24 cellular contexts compared by ENCODE assay signal in the genomic region with DNA sequence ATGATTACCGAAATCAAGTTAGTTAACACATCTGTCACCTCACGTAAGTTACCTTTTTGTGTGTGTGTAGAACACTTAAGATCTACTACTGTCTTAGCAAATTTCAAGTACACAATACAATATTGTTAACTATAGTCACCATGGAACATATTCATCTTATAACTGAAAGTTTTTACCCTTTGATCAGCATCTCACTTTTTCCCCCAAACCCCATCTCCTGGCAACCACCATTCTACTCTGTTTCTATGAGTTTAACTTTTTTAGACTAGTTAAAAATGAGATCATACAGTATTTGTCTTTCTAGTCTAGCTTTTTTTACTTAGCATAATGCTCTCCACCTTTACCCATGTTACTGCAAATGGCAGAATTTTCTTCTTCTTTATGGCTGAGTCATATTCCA.
"Had no signal": no experiment of that assay in that cellular context is flagged by ENCODE, and none has a peak within 500 bp of the region (broad histone marks: within the 10 kb centered on the region; RNA-seq: fewer than 3 reads in every experiment).

No MANE protein-coding gene starts in this region.

- H3K27me3 Mint-ChIP-seq: naive thymus-derived CD4-positive, alpha-beta T cell; progenitor cell of endocrine pancreas had no signal

- DNase-seq: cortex of kidney; kidney; mesenchymal stem cell; mucosa of descending colon; naive thymus-derived CD4-positive, alpha-beta T cell; stimulated activated CD4-positive, alpha-beta T cell treated with anti-CD3 and anti-CD28 coated beads, Interleukin-12 subunit alpha, Interleukin-12 subunit beta, amount 100 ng/mL, for 4 hours; stimulated activated CD4-positive, alpha-beta T cell treated with anti-CD3 and anti-CD28 coated beads, Interleukin-1b, Interleukin-23, amount 100 ng/mL, for 48 hours; stimulated activated CD4-positive, alpha-beta T cell treated with anti-CD3 and anti-CD28 coated beads, Interleukin-4, amount 100 ng/mL, for 1 hour; stimulated activated CD8-positive, alpha-beta memory T cell treated with anti-CD3 and anti-CD28 coated beads, Interleukin-4, amount 100 ng/mL, for 48 hours; stimulated activated naive CD4-positive, alpha-beta T cell treated with Interleukin-2 at 50 U/mL for 16 hours; upper lobe of right lung; uterus had no signal

- H3K4me1 ChIP-seq: neural progenitor cell, parathyroid adenoma, right atrium auricular region, tibial nerve, upper lobe of right lung, uterus had no signal

- H3K79me2 ChIP-seq: parathyroid adenoma had no signal

- H3K27me3 ChIP-seq: neural progenitor cell, right atrium auricular region, tibial nerve, upper lobe of right lung, uterus had no signal

- H3K27ac ChIP-seq: neural progenitor cell, parathyroid adenoma, right atrium auricular region, thoracic aorta, tibial nerve, upper lobe of right lung, uterus had no signal

- H3K4me2 ChIP-seq: neural progenitor cell, smooth muscle cell had no signal

- H3K4me1 Mint-ChIP-seq: mesothelial cell of epicardium, nephron, neural progenitor cell had no signal

- H3K4me3 Mint-ChIP-seq: mesothelial cell of epicardium; naive thymus-derived CD4-positive, alpha-beta T cell; nephron; neural progenitor cell had no signal

- ATAC-seq: left lobe of liver; mucosa of descending colon; naive thymus-derived CD4-positive, alpha-beta T cell; sciatic nerve; upper lobe of right lung had no signal

- H3K9me3 ChIP-seq: mucosa of descending colon, thoracic aorta had no signal

- H3K27ac Mint-ChIP-seq: mesothelial cell of epicardium; naive thymus-derived CD4-positive, alpha-beta T cell; nephron; neural progenitor cell; progenitor cell of endocrine pancreas had no signal

- H3K36me3 ChIP-seq: neural progenitor cell, thoracic aorta, upper lobe of right lung, uterus had no signal

- H3K4me3 ChIP-seq: lung, mucosa of descending colon, neural progenitor cell, right atrium auricular region, smooth muscle cell, thoracic aorta, tibial nerve, upper lobe of right lung, uterus had no signal

- H2AFZ ChIP-seq: neural progenitor cell, parathyroid adenoma had no signal
